Comparison of ENCODE assay signal across 33 cellular contexts in genomic region chr3:122215592-122216298, GRCh38. TPM values are rescaled to one million over a fixed set of nuclear protein-coding genes. Genes with fewer than 3 reads are reported as not detected.
"Had no signal": no experiment of that assay in that cellular context is flagged by ENCODE, and none has a peak within 500 bp of the region (broad histone marks: within the 10 kb centered on the region; RNA-seq: fewer than 3 reads in every experiment).

No MANE protein-coding gene starts in this region.

- H3K4me3 ChIP-seq: breast epithelium, esophagus muscularis mucosa, lower lobe of right lung, neural progenitor cell, psoas muscle, stomach, suprapubic skin, tibial nerve had no signal

- ATAC-seq: activated CD4-positive, alpha-beta T cell treated with anti-CD3 and anti-CD28 coated beads for 36 hours; activated T-helper 17 cell treated with anti-CD3 and anti-CD28 coated beads, Interleukin-2, amount 50 U/mL, for 72 hours; left cardiac atrium; lower lobe of right lung; naive thymus-derived CD4-positive, alpha-beta T cell; psoas muscle; right cardiac atrium had no signal

- H3K36me3 ChIP-seq: breast epithelium, esophagus muscularis mucosa, lower lobe of right lung, neural progenitor cell, stomach, suprapubic skin, tibial nerve had no signal

- H3K27me3 ChIP-seq: breast epithelium, esophagus muscularis mucosa, neural progenitor cell, suprapubic skin, tibial nerve had no signal

- H3K27ac ChIP-seq: breast epithelium, esophagus muscularis mucosa, lower lobe of right lung, neural progenitor cell, psoas muscle, stomach, suprapubic skin, tibial nerve had no signal

- H3K4me1 ChIP-seq: breast epithelium, esophagus muscularis mucosa, lower lobe of right lung, neural progenitor cell, psoas muscle, stomach, suprapubic skin, tibial nerve had no signal

- H3K9me3 ChIP-seq: breast epithelium, esophagus muscularis mucosa, lower lobe of right lung, psoas muscle, stomach, suprapubic skin, tibial nerve had no signal

- FAIRE-seq: astrocyte, colon, frontal cortex, urothelium cell line had no signal

- DNase-seq: activated B cell treated with CpG ODN at 0.5 μM for 24 hours; activated CD4-positive, alpha-beta T cell treated with anti-CD3 and anti-CD28 coated beads for 36 hours; activated CD4-positive, alpha-beta T cell treated with anti-CD3 and anti-CD28 coated beads, Interleukin-2, amount 50 U/mL, for 4 hours; activated CD8-positive, alpha-beta memory T cell treated with anti-CD3 and anti-CD28 coated beads for 24 hours; activated CD8-positive, alpha-beta memory T cell treated with anti-CD3 and anti-CD28 coated beads, Interleukin-2, amount 50 U/mL, for 4 hours; activated naive CD4-positive, alpha-beta T cell; activated naive CD8-positive, alpha-beta T cell treated with anti-CD3 and anti-CD28 coated beads for 36 hours; activated T-cell treated with anti-CD3 and anti-CD28 coated beads, Interleukin-2, amount 50 U/mL, for 24 hours; effector memory CD4-positive, alpha-beta T cell; hippocampal formation; left cardiac atrium; lower lobe of right lung; naive thymus-derived CD4-positive, alpha-beta T cell; psoas muscle; right cardiac atrium; stimulated activated CD4-positive, alpha-beta T cell treated with anti-CD3 and anti-CD28 coated beads, Interleukin-12 subunit alpha, Interleukin-12 subunit beta, amount 100 ng/mL, for 4 hours; stomach; T-helper 9 cell had no signal

RNA-seq across cellular contexts. Expression of gene CASR, which starts 32.3 kb away (rescaled TPM):
- total RNA-seq: activated naive CD8-positive, alpha-beta T cell treated with anti-CD3 and anti-CD28 coated beads for 36 hours; astrocyte; breast epithelium; dermis microvascular lymphatic vessel endothelial cell; frontal cortex; left cardiac atrium; lower lobe of right lung; mesenteric fat pad; omental fat pad; right cardiac atrium; skeletal muscle tissue; suprapubic skin; T-helper 1 cell treated with Interleukin-12 subunit alpha and Interleukin-12 subunit beta and Interleukin-4 antibody, amounts not matched to agents 30 ng/mL and 1 ng/mL, for 36 hours had no signal
